Comparison of ENCODE assay signal across 8 cellular contexts in genomic region chr4:81421346-81422218, GRCh38. TPM values are rescaled to one million over a fixed set of nuclear protein-coding genes. Genes with fewer than 3 reads are reported as not detected.
DNase-seq lines count a peak whose midpoint lies in the region; ATAC-seq and TF ChIP-seq lines count a peak whose summit lies in the region.

No MANE protein-coding gene starts in this region.

- peak; percentile 100 for ATAC-seq in GM19043 (IDR thresholded peaks at IDR 0.05; ENCODE audit: low read depth, unreplicated experiment)
- ATAC-seq in HG03103 (IDR thresholded peaks at IDR 0.05; ENCODE audit: low read depth, unreplicated experiment): peak; percentile 100

- DNase-seq in Ammon's horn (ENCODE audit: low spot score): peak; percentile 34
- peak; percentile 98 for DNase-seq in NOMO-1 treated with DMSO at 0.1 percent for 48 hours (lab: John Stamatoyannopoulos, UW; ENCODE audit: unreplicated experiment)
- peak; percentile 47 to 59 for DNase-seq in fibroblast of lung (ENCODE audit: low read depth in 2 of 2)
- DNase-seq in stimulated activated CD4-positive, alpha-beta T cell treated with anti-CD3 and anti-CD28 coated beads, Interleukin-15, amount 100 ng/mL, for 24 hours: no peak
- DNase-seq in AG08395 (ENCODE audit: low spot score): no peak
- DNase-seq in activated CD4-positive, alpha-beta memory T cell treated with anti-CD3 and anti-CD28 coated beads, Interleukin-2, amount 10 ng/mL, durations not matched to agents 7 days and 5 days: no peak

- no peaks in the 10 kb centered on the region for H3K9me3 ChIP-seq in fibroblast of lung (ENCODE audit: control insufficient read depth, insufficient read depth, low read depth, low read length)

- no peaks in the 10 kb centered on the region for H3K36me3 ChIP-seq in fibroblast of lung (ENCODE audit: control insufficient read depth, insufficient read depth, low read length)

- no peak overlapping the region for H3K4me2 ChIP-seq in fibroblast of lung (ENCODE audit: extremely low read depth, insufficient read depth, low read length)

- H3K9me3 Mint-ChIP-seq in activated CD4-positive, alpha-beta memory T cell treated with anti-CD3 and anti-CD28 coated beads, Interleukin-2, amount 10 ng/mL, durations not matched to agents 7 days and 5 days: no peaks in the 10 kb centered on the region

- no peaks in the 10 kb centered on the region for H3K79me2 ChIP-seq in fibroblast of lung (ENCODE audit: control insufficient read depth, insufficient read depth, low read length)

- H3K36me3 Mint-ChIP-seq in activated CD4-positive, alpha-beta memory T cell treated with anti-CD3 and anti-CD28 coated beads, Interleukin-2, amount 10 ng/mL, durations not matched to agents 7 days and 5 days (ENCODE audit: low read depth): no peaks in the 10 kb centered on the region

- H3K4me3 Mint-ChIP-seq in activated CD4-positive, alpha-beta memory T cell treated with anti-CD3 and anti-CD28 coated beads, Interleukin-2, amount 10 ng/mL, durations not matched to agents 7 days and 5 days: no peak overlapping the region

- no peak overlapping the region for H3K9ac ChIP-seq in fibroblast of lung (ENCODE audit: insufficient read depth, low read length)

- H4K20me1 ChIP-seq in fibroblast of lung (ENCODE audit: control insufficient read depth, extremely low read depth, insufficient read depth, low read length): no peaks in the 10 kb centered on the region

- H3K4me1 Mint-ChIP-seq in activated CD4-positive, alpha-beta memory T cell treated with anti-CD3 and anti-CD28 coated beads, Interleukin-2, amount 10 ng/mL, durations not matched to agents 7 days and 5 days: no peaks in the 10 kb centered on the region

- H3K27ac ChIP-seq in fibroblast of lung (ENCODE audit: insufficient read depth, low read length): no peak overlapping the region

- no peak overlapping the region for H2AFZ ChIP-seq in fibroblast of lung (ENCODE audit: low read length)

- POLR2A ChIA-PET in activated CD4-positive, alpha-beta memory T cell treated with anti-CD3 and anti-CD28 coated beads, Interleukin-2, amount 10 ng/mL, durations not matched to agents 7 days and 5 days (lab: Charles Lee): no interaction called here

- H3K27me3 ChIP-seq in fibroblast of lung (ENCODE audit: control insufficient read depth, insufficient read depth, low read length): no peaks in the 10 kb centered on the region

- no peak overlapping the region for H3K27ac Mint-ChIP-seq in activated CD4-positive, alpha-beta memory T cell treated with anti-CD3 and anti-CD28 coated beads, Interleukin-2, amount 10 ng/mL, durations not matched to agents 7 days and 5 days

- H3K4me3 ChIP-seq in fibroblast of lung (replicated peaks in 1 of 4; ENCODE audit: control extremely low read depth in 1 of 4, insufficient read depth in 1 of 4, low read depth in 3 of 4, low read length in 4 of 4): no peak overlapping the region

- TF ChIP-seq CTCF in fibroblast of lung (conservative IDR thresholded peaks at IDR 0.05 in 1 of 2, IDR thresholded peaks at IDR 0.05 in 1 of 2; ENCODE audit: low read depth in 1 of 2, low read length in 2 of 2): no peak

- H3K4me1 ChIP-seq in fibroblast of lung (ENCODE audit: control insufficient read depth, extremely low read depth, insufficient read depth, low read length): no peaks in the 10 kb centered on the region

- CTCF ChIA-PET in activated CD4-positive, alpha-beta memory T cell treated with anti-CD3 and anti-CD28 coated beads, Interleukin-2, amount 10 ng/mL, durations not matched to agents 7 days and 5 days (lab: Charles Lee): interaction anchor here (1.7 kb wide), 1 partner anchor 50 kb away, joined by 3 read pairs; the partner anchor contains the start of gene RASGEF1B

- H3K27me3 Mint-ChIP-seq in activated CD4-positive, alpha-beta memory T cell treated with anti-CD3 and anti-CD28 coated beads, Interleukin-2, amount 10 ng/mL, durations not matched to agents 7 days and 5 days: no peaks in the 10 kb centered on the region

RNA-seq across cellular contexts. Expression of gene RASGEF1B, which starts 50.1 kb away (rescaled TPM):
- total RNA-seq in fibroblast of lung: 0.33 and 0.51 TPM in 2 replicates
- 0.02 and 0.09 TPM in 2 replicates for polyA plus RNA-seq in fibroblast of lung
- 0.07 TPM in 1 of 2 replicates, not detected in the other for polyA plus RNA-seq in fibroblast of lung (2012)
- polyA minus RNA-seq in fibroblast of lung (ENCODE audit: low replicate concordance): not detected in 2 replicates
- 1 to 10 TPM; 2.4 to 3.4 TPM for total RNA-seq in activated CD4-positive, alpha-beta memory T cell treated with anti-CD3 and anti-CD28 coated beads, Interleukin-2, amount 10 ng/mL, durations not matched to agents 7 days and 5 days

Comparison
In these comparisons a context has a peak if more than half of its experiments do, and no peak if none do; other contexts are left out.
1. DNase-seq: peak in Ammon's horn (single experiment), NOMO-1 treated with DMSO at 0.1 percent for 48 hours (single experiment) and fibroblast of lung (2 of 2); none in stimulated activated CD4-positive, alpha-beta T cell treated with anti-CD3 and anti-CD28 coated beads, Interleukin-15, amount 100 ng/mL, for 24 hours (single experiment), AG08395 (single experiment) and activated CD4-positive, alpha-beta memory T cell treated with anti-CD3 and anti-CD28 coated beads, Interleukin-2, amount 10 ng/mL, durations not matched to agents 7 days and 5 days (single experiment).